Comparison of ENCODE assay signal across 13 cellular contexts in the genomic region with DNA sequence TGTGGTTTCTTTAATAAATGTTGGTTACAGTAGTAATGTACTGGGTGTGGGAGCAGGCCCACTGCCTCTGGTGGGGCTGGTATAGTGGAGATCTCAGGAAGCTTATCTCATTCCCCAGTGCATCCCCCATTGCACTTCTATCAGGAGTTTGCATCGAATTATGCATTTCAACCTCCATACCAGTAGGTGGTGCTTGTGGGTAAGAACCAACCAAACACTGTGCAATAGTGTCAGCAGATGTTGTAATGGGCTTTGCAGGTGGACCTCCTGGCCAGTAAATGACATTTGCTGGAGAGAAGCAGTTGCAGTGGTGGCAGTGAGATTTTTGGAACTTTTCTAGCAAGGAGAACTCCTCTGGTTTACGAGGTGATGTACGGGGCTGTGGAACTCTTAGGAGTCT.
A peak's percentile ranks its signal among the peaks of the same experiment; 100 is the strongest.
DNase-seq lines count a peak whose midpoint lies in the region; ATAC-seq, FAIRE-seq and TF ChIP-seq lines count a peak whose summit lies in the region.
"Had no signal": no experiment of that assay in that cellular context is flagged by ENCODE, and none has a peak within 500 bp of the region (broad histone marks: within the 10 kb centered on the region; RNA-seq: fewer than 3 reads in every experiment).

No MANE protein-coding gene starts in this region.

- H2AK5ac ChIP-seq in H1 (ENCODE audit: low read depth, low read length) = no peak overlapping the region

- H3K36me3 ChIP-seq in H1 (ENCODE audit: control insufficient read depth in 2 of 4, insufficient read depth in 4 of 4, low read length in 3 of 4) = no peaks in the 10 kb centered on the region
- H3K36me3 ChIP-seq: esophagus squamous epithelium had no signal

- TF ChIP-seq CTCF in GM10248 (IDR thresholded peaks at IDR 0.05; ENCODE audit: control extremely low read depth, extremely low read depth, low read depth, missing control alignments) (no peak), H1 (IDR thresholded peaks at IDR 0.05; ENCODE audit: control extremely low read depth in 1 of 3, insufficient read depth in 1 of 3, low read depth in 1 of 3, low read length in 3 of 3) (peak in 1 of 3 experiments; percentile 56; a peak in 1 of 4 replicates)

- ATAC-seq in GM19328 (IDR thresholded peaks at IDR 0.05; ENCODE audit: unreplicated experiment) = peak; percentile 77
- peak; percentile 59 for ATAC-seq in HG03558 (IDR thresholded peaks at IDR 0.05; ENCODE audit: extremely low read depth, unreplicated experiment)
- no peak for ATAC-seq in naive thymus-derived CD8-positive, alpha-beta T cell

- H2BK120ac ChIP-seq in H1 (replicated peaks; ENCODE audit: low read depth, low read length) = no peak overlapping the region

- CTCF ChIA-PET in GM10248 (lab: Yijun Ruan, JAX) = interaction anchor here (1.0 kb wide), 2 partner anchors 9 to 23 kb away, joined by 4 to 5 read pairs; no protein-coding TSS in a partner anchor
- CTCF ChIA-PET in H1 (lab: Charles Lee; ENCODE audit: partially characterized antibody) = interaction anchor here (0.8 to 1.7 kb wide), 4 partner anchors 9 to 103 kb away, joined by 3 to 5 read pairs (median 4); no protein-coding TSS in a partner anchor

- H3K9me3 Mint-ChIP-seq in naive thymus-derived CD8-positive, alpha-beta T cell = peaks cover 0 to 9% (median 0%) of the 10 kb centered on the region in 9 donors

- H3K4me1 Mint-ChIP-seq in naive thymus-derived CD8-positive, alpha-beta T cell = no peaks in the 10 kb centered on the region

- H4K91ac ChIP-seq in H1 (replicated peaks; ENCODE audit: insufficient read length, low read length) = no peak overlapping the region

- no peak overlapping the region for H2AFZ ChIP-seq in H1 (ENCODE audit: low read length)

- H3K36me3 Mint-ChIP-seq in naive thymus-derived CD8-positive, alpha-beta T cell = no peaks in the 10 kb centered on the region

- H3K18ac ChIP-seq in H1 (ENCODE audit: extremely low read depth, low read length) = no peak overlapping the region

- H3K4me3 ChIP-seq in H1 (ENCODE audit: extremely low read depth in 1 of 4, insufficient read depth in 2 of 4, low read depth in 3 of 4, low read length in 4 of 4) = no peak overlapping the region
- H3K4me3 ChIP-seq: esophagus squamous epithelium had no signal

- no peak overlapping the region for H3K9ac ChIP-seq in H1 (replicated peaks in 1 of 4; ENCODE audit: extremely low read depth in 1 of 4, low read depth in 3 of 4, low read length in 3 of 4)

- TF ChIP-seq EP300 in H1 (IDR thresholded peaks at IDR 0.05; ENCODE audit: borderline replicate concordance in 1 of 2, low read depth in 2 of 2, low read length in 2 of 2) = no peak

- no peak overlapping the region for H3K4me2 ChIP-seq in H1 (ENCODE audit: insufficient read depth in 1 of 2, low read depth in 2 of 2, low read length in 2 of 2)

- H4K20me1 ChIP-seq in H1 (replicated peaks in 1 of 2; ENCODE audit: control insufficient read depth in 1 of 2, insufficient read depth in 2 of 2, low read length in 2 of 2) = no peaks in the 10 kb centered on the region

- H4K5ac ChIP-seq in H1 (ENCODE audit: insufficient read length, low read depth, low read length) = no peak overlapping the region

- no peak overlapping the region for H2BK5ac ChIP-seq in H1 (ENCODE audit: low read depth, low read length)

- H3K79me2 ChIP-seq in H1 (ENCODE audit: control insufficient read depth in 1 of 2, insufficient read depth in 2 of 2, low read length in 2 of 2) = no peaks in the 10 kb centered on the region

- no peak overlapping the region for H2BK12ac ChIP-seq in H1 (ENCODE audit: low read depth, low read length)

- peak; percentile 39 to 44 for TF ChIP-seq RAD21 in H1 (IDR thresholded peaks at IDR 0.05 in 1 of 2, conservative IDR thresholded peaks at IDR 0.05 in 1 of 2; ENCODE audit: low read depth in 2 of 2, low read length in 2 of 2)

- peaks cover 0 to 5% of the 10 kb centered on the region in 2 experiments; a peak in 1 of 4 replicates for H3K9me3 ChIP-seq in H1 (ENCODE audit: insufficient read depth in 2 of 2, low read depth in 1 of 2, low read length in 1 of 2)

- WGBS in H1 (ENCODE audit: extremely low coverage in 1 of 2, insufficient coverage in 1 of 2, insufficient read length in 1 of 2, insufficient replicate concordance in 2 of 2, low coverage in 1 of 2, low lambda C conversion rate in 2 of 2, missing lambda C conversion rate in 1 of 2), 2 experiments = 90% methylated on average over 3 of the region's 3 CpGs; no CpG with 5 or more reads in 1 of the 2 experiments

- no peaks in the 10 kb centered on the region for H3K79me1 ChIP-seq in H1 (ENCODE audit: low read depth, low read length)

- no peak overlapping the region for H3K56ac ChIP-seq in H1 (replicated peaks; ENCODE audit: insufficient read length, low read depth, low read length)

- no peak overlapping the region for H2BK15ac ChIP-seq in H1 (ENCODE audit: low read length)

- H3K27ac ChIP-seq in H1 (ENCODE audit: low read depth, low read length) = no peak overlapping the region
- H3K27ac ChIP-seq: esophagus squamous epithelium had no signal

- no peaks in the 10 kb centered on the region for H3K27me3 ChIP-seq in H1 (replicated peaks in 1 of 4; ENCODE audit: control insufficient read depth in 3 of 4, extremely low read depth in 1 of 4, insufficient read depth in 3 of 4, low read length in 3 of 4)
- H3K27me3 ChIP-seq: esophagus squamous epithelium had no signal

- no peak overlapping the region for H3K4me3 Mint-ChIP-seq in naive thymus-derived CD8-positive, alpha-beta T cell

- DNase-seq in GM10248 (ENCODE audit: extremely low spot score) = peak; percentile 9
- DNase-seq in H1 (ENCODE audit: low read depth in 1 of 2, low spot score in 2 of 2) = no peak
- no peak for DNase-seq in GM19239 (ENCODE audit: insufficient read length, low spot score)
- no peak for DNase-seq in NCI-H446 (lab: John Stamatoyannopoulos, UW)
- no peak for DNase-seq in naive thymus-derived CD8-positive, alpha-beta T cell
- DNase-seq in occipital lobe (lab: John Stamatoyannopoulos, UW) = no peak
- DNase-seq: activated CD4-positive, alpha-beta T cell treated with anti-CD3 and anti-CD28 coated beads, Interleukin-2, amount 50 U/mL, for 1 hour; cerebellar nuclear complex; COR-L47; esophagus squamous epithelium; NCI-H2227 treated with DMSO at 0.1 percent for 48 hours had no signal

- H3K4ac ChIP-seq in H1 (replicated peaks; ENCODE audit: insufficient read length, low read depth, low read length) = no peak overlapping the region

- no peak overlapping the region for H3K14ac ChIP-seq in H1 (ENCODE audit: insufficient read length)

- H2BK20ac ChIP-seq in H1 (ENCODE audit: low read length) = no peak overlapping the region

- no peaks in the 10 kb centered on the region for H3K27me3 Mint-ChIP-seq in naive thymus-derived CD8-positive, alpha-beta T cell

- H3K23me2 ChIP-seq in H1 (ENCODE audit: low read depth, low read length) = no peaks in the 10 kb centered on the region

- H3K23ac ChIP-seq in H1 (ENCODE audit: insufficient read length) = no peak overlapping the region

- H3K4me1 ChIP-seq in H1 (replicated peaks in 1 of 4; ENCODE audit: control insufficient read depth in 3 of 4, insufficient read depth in 4 of 4, low read length in 3 of 4) = no peaks in the 10 kb centered on the region
- H3K4me1 ChIP-seq: esophagus squamous epithelium had no signal

- no peak overlapping the region for H3K27ac Mint-ChIP-seq in naive thymus-derived CD8-positive, alpha-beta T cell

- POLR2A ChIA-PET in GM10248 (lab: Yijun Ruan, JAX) (no interaction called here), H1 (lab: Charles Lee; ENCODE audit: partially characterized antibody) (no interaction called here)
- POLR2A ChIA-PET in naive thymus-derived CD8-positive, alpha-beta T cell (lab: Charles Lee) = no interaction called here

- TF ChIP-seq POLR2A in H1 (IDR thresholded peaks at IDR 0.05; ENCODE audit: control extremely low read depth in 1 of 2, low read depth in 2 of 2, low read length in 2 of 2) = no peak

- no peak overlapping the region for H4K8ac ChIP-seq in H1 (ENCODE audit: extremely low read depth, insufficient read depth, low read length)

- FAIRE-seq in H1 (lab: Jason Lieb, UNC) = peak; percentile 28
- no peak for FAIRE-seq in GM19239 (lab: Jason Lieb, UNC)

TF ChIP-seq in H1, 55 proteins besides CTCF, POLR2A, EP300 and RAD21:
- TF ChIP-seq TBP (IDR thresholded peaks at IDR 0.05; ENCODE audit: low read depth, low read length) (no peak), CEBPB (IDR thresholded peaks at IDR 0.05; ENCODE audit: low read depth, low read length) (peak; percentile 45; the same call in 1 of the 2 replicates)
TF ChIP-seq in H1: peak in this region for 1.

Comparison
In these comparisons a context has a peak if more than half of its experiments do, and no peak if none do; other contexts are left out.
1. ATAC-seq: peak in GM19328 (single experiment) and HG03558 (single experiment); none in naive thymus-derived CD8-positive, alpha-beta T cell (0 of 2).